ENCODE assay signal across 9 cellular contexts in the genomic region with DNA sequence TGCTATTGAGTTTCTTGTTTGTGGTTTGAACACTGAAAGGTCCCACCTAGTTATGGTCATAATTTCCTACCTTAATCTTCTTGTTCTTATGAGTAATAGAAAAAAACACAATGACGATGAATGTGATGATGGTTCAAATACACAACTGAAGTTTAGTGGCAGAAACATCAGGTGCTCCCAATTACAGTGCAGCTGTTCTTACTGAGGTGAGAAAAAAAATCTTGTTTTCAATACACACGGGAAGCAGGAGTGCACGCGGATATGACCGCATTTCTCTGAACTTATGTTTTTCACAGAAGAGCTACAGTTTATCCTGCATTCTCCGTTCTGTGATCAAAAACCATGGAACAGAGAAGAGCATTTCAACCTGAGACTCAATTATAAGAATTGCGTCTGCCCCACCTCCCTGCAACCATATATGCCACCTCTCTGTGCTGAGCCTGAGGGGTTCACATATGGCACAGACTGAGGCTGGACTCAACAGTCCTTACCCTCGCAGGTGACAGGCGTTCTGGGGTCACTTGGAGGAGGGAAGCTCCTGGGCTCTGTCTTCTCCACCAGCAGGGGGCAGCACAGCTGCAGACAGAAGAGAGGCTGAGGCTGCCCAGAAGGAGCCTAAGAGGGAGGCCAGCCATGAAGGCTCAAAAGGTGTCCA.
DNase-seq lines count a peak whose midpoint lies in the region; ATAC-seq and TF ChIP-seq lines count a peak whose summit lies in the region.
"Had no signal": no experiment of that assay in that cellular context is flagged by ENCODE, and none has a peak within 500 bp of the region (broad histone marks: within the 10 kb centered on the region; RNA-seq: fewer than 3 reads in every experiment).

No MANE protein-coding gene starts in this region.

- H3K9me3 ChIP-seq in mucosa of descending colon: no peaks in the 10 kb centered on the region
- H3K9me3 ChIP-seq: BLaER1 treated with 17β-estradiol and CSF1 and Interleukin-3, amounts not matched to agents 10 nM and 100 nM had no signal

- H3K4me3 Mint-ChIP-seq in activated CD4-positive, alpha-beta T cell treated with anti-CD3 and anti-CD28 coated beads for 36 hours: no peak overlapping the region

- H3K27me3 Mint-ChIP-seq in activated CD4-positive, alpha-beta T cell treated with anti-CD3 and anti-CD28 coated beads for 36 hours: no peaks in the 10 kb centered on the region

- no peaks in the 10 kb centered on the region for H3K36me3 ChIP-seq in mucosa of descending colon (ENCODE audit: low read depth)
- H3K36me3 ChIP-seq: BLaER1 treated with 17β-estradiol and CSF1 and Interleukin-3, amounts not matched to agents 10 nM and 100 nM had no signal

- no peak overlapping the region for H3K4me3 ChIP-seq in dorsolateral prefrontal cortex
- H3K4me3 ChIP-seq in mucosa of descending colon: no peak overlapping the region
- H3K4me3 ChIP-seq: BLaER1 treated with 17β-estradiol and CSF1 and Interleukin-3, amounts not matched to agents 10 nM and 100 nM had no signal

- no peak overlapping the region for H3K27ac ChIP-seq in dorsolateral prefrontal cortex
- H3K27ac ChIP-seq: BLaER1 treated with 17β-estradiol and CSF1 and Interleukin-3, amounts not matched to agents 10 nM and 100 nM had no signal

- peaks cover 44% of the 10 kb centered on the region for H3K4me1 Mint-ChIP-seq in activated CD4-positive, alpha-beta T cell treated with anti-CD3 and anti-CD28 coated beads for 36 hours

- no peaks in the 10 kb centered on the region for H3K36me3 Mint-ChIP-seq in activated CD4-positive, alpha-beta T cell treated with anti-CD3 and anti-CD28 coated beads for 36 hours (ENCODE audit: low read depth)

- no peaks in the 10 kb centered on the region for H3K4me1 ChIP-seq in mucosa of descending colon (ENCODE audit: low read depth)

- TF ChIP-seq CTCF in dorsolateral prefrontal cortex (IDR thresholded peaks at IDR 0.05 in 54 of 56, conservative IDR thresholded peaks at IDR 0.05 in 2 of 56; ENCODE audit: low read depth in 1 of 56, partially characterized antibody in 56 of 56): peak in 55 of 56 donors; percentile 28 to 77 (median 66)
- TF ChIP-seq CTCF in mucosa of descending colon (IDR thresholded peaks at IDR 0.05): peak; percentile 84

- CTCF ChIA-PET in activated CD4-positive, alpha-beta T cell treated with anti-CD3 and anti-CD28 coated beads for 36 hours (lab: Charles Lee): interaction anchor here (0.5 to 6.0 kb wide), 29 partner anchors 8 to 232 kb away, joined by 3 to 56 read pairs (median 4); no protein-coding TSS in a partner anchor

- POLR2A ChIA-PET in activated CD4-positive, alpha-beta T cell treated with anti-CD3 and anti-CD28 coated beads for 36 hours (lab: Charles Lee): no interaction called here

- peak; percentile 61 for DNase-seq in DMS53 (lab: John Stamatoyannopoulos, UW)
- no peak for DNase-seq in DMS53 treated with DMSO at 0.1 percent for 48 hours (lab: John Stamatoyannopoulos, UW; ENCODE audit: unreplicated experiment)
- peak; percentile 6 for DNase-seq in NCI-H1436 treated with DMSO at 0.1 percent for 48 hours (lab: John Stamatoyannopoulos, UW)
- DNase-seq in activated CD4-positive, alpha-beta T cell treated with anti-CD3 and anti-CD28 coated beads for 36 hours: peak; percentile 83
- peak in 5 of 10 donors; percentile 16 to 61 (median 39) for DNase-seq in dorsolateral prefrontal cortex
- peak; percentile 73 to 76 (median 73) for DNase-seq in mucosa of descending colon
- DNase-seq in stimulated activated CD8-positive, alpha-beta memory T cell treated with anti-CD3 and anti-CD28 coated beads, Interleukin-7, amount 100 ng/mL, for 1 hour (ENCODE audit: low read depth in 2 of 2): peak; percentile 30 to 58

- intact Hi-C loops in activated CD4-positive, alpha-beta T cell treated with anti-CD3 and anti-CD28 coated beads for 36 hours (cut with DNase I, micrococcal nuclease): loop anchor here (1.0 to 5.0 kb wide), 6 partner anchors 89 to 340 kb away; no protein-coding TSS in a partner anchor
- intact Hi-C loops in dorsolateral prefrontal cortex (cut with DNase I): loop anchor here in 1 of 2 donors (10.0 kb wide), 1 partner anchor 167 kb away; no protein-coding TSS in a partner anchor
- intact Hi-C loops in mucosa of descending colon (cut with DNase I, micrococcal nuclease): no loop called here

- peaks cover 0 to 16% (median 0%) of the 10 kb centered on the region in 45 donors for H3K27me3 ChIP-seq in dorsolateral prefrontal cortex
- H3K27me3 ChIP-seq: BLaER1 treated with 17β-estradiol and CSF1 and Interleukin-3, amounts not matched to agents 10 nM and 100 nM had no signal

- H3K9me3 Mint-ChIP-seq in activated CD4-positive, alpha-beta T cell treated with anti-CD3 and anti-CD28 coated beads for 36 hours (ENCODE audit: low read depth): no peaks in the 10 kb centered on the region

- peak; percentile 88 for ATAC-seq in activated CD4-positive, alpha-beta T cell treated with anti-CD3 and anti-CD28 coated beads for 36 hours
- ATAC-seq in mucosa of descending colon (peak; percentile 78), HG03469 (IDR thresholded peaks at IDR 0.05; ENCODE audit: unreplicated experiment) (no peak)

- H3K27ac Mint-ChIP-seq in activated CD4-positive, alpha-beta T cell treated with anti-CD3 and anti-CD28 coated beads for 36 hours: no peak overlapping the region

Comparison
In these comparisons a context has a peak if more than half of its experiments do, and no peak if none do; other contexts are left out.
1. intact Hi-C loops: an anchor here in activated CD4-positive, alpha-beta T cell treated with anti-CD3 and anti-CD28 coated beads for 36 hours (1.0 to 5.0 kb wide); none called in mucosa of descending colon.